12 cellular contexts compared by ENCODE assay signal in genomic region chr5:44002381-44002901, GRCh38.
DNase-seq lines count a peak whose midpoint lies in the region; ATAC-seq, FAIRE-seq and TF ChIP-seq lines count a peak whose summit lies in the region.
"Had no signal": no experiment of that assay in that cellular context is flagged by ENCODE, and none has a peak within 500 bp of the region (broad histone marks: within the 10 kb centered on the region; RNA-seq: fewer than 3 reads in every experiment).

No MANE protein-coding gene starts in this region.

- TF ChIP-seq CTCF in WTC11 (IDR thresholded peaks at IDR 0.05): no peak
- no peak for TF ChIP-seq CTCF in GM13977 (IDR thresholded peaks at IDR 0.05; ENCODE audit: extremely low read depth, insufficient read depth, missing control alignments)
- TF ChIP-seq CTCF in D721Med (IDR thresholded peaks at IDR 0.05; ENCODE audit: insufficient read depth, missing control alignments): no peak

- H3K4me3 ChIP-seq in CD8-positive, alpha-beta memory T cell (ENCODE audit: low read length): no peak overlapping the region
- H3K4me3 ChIP-seq: BLaER1 treated with 17β-estradiol and CSF1 and Interleukin-3, amounts not matched to agents 10 nM and 100 nM had no signal

- H3K9me3 Mint-ChIP-seq in WTC11: peaks cover 26% of the 10 kb centered on the region
- peaks cover 7% of the 10 kb centered on the region for H3K9me3 Mint-ChIP-seq in activated CD4-positive, alpha-beta T cell treated with anti-CD3 and anti-CD28 coated beads, Interleukin-2, amount 10 ng/mL, durations not matched to agents 7 days and 5 days
- H3K9me3 Mint-ChIP-seq in CD8-positive, alpha-beta memory T cell: peaks cover 3 to 11% (median 6%) of the 10 kb centered on the region in 5 donors

- H3K9me3 ChIP-seq in CD8-positive, alpha-beta memory T cell (ENCODE audit: low read length): no peaks in the 10 kb centered on the region

- no peak for ATAC-seq in WTC11

- no peaks in the 10 kb centered on the region for H3K36me3 Mint-ChIP-seq in WTC11
- no peaks in the 10 kb centered on the region for H3K36me3 Mint-ChIP-seq in activated CD4-positive, alpha-beta T cell treated with anti-CD3 and anti-CD28 coated beads, Interleukin-2, amount 10 ng/mL, durations not matched to agents 7 days and 5 days (ENCODE audit: low read depth)
- H3K36me3 Mint-ChIP-seq in CD8-positive, alpha-beta memory T cell: no peaks in the 10 kb centered on the region

- peaks cover 6% of the 10 kb centered on the region for H3K4me1 Mint-ChIP-seq in WTC11
- H3K4me1 Mint-ChIP-seq in activated CD4-positive, alpha-beta T cell treated with anti-CD3 and anti-CD28 coated beads, Interleukin-2, amount 10 ng/mL, durations not matched to agents 7 days and 5 days: no peaks in the 10 kb centered on the region
- no peaks in the 10 kb centered on the region for H3K4me1 Mint-ChIP-seq in CD8-positive, alpha-beta memory T cell

- CTCF ChIA-PET in WTC11 (lab: Charles Lee): no interaction called here
- CTCF ChIA-PET in activated CD4-positive, alpha-beta T cell treated with anti-CD3 and anti-CD28 coated beads, Interleukin-2, amount 10 ng/mL, durations not matched to agents 7 days and 5 days (lab: Charles Lee): no interaction called here
- CTCF ChIA-PET in CD8-positive, alpha-beta memory T cell (lab: Charles Lee): no interaction called here

- H3K27me3 ChIP-seq in CD8-positive, alpha-beta memory T cell (ENCODE audit: insufficient read depth, low read length, poor library complexity, severe bottlenecking): no peaks in the 10 kb centered on the region
- H3K27me3 ChIP-seq: BLaER1 treated with 17β-estradiol and CSF1 and Interleukin-3, amounts not matched to agents 10 nM and 100 nM had no signal

- no peak for FAIRE-seq in D721Med (lab: Jason Lieb, UNC)

- POLR2A ChIA-PET in WTC11 (lab: Charles Lee): no interaction called here
- POLR2A ChIA-PET in activated CD4-positive, alpha-beta T cell treated with anti-CD3 and anti-CD28 coated beads, Interleukin-2, amount 10 ng/mL, durations not matched to agents 7 days and 5 days (lab: Charles Lee): no interaction called here
- POLR2A ChIA-PET in CD8-positive, alpha-beta memory T cell (lab: Charles Lee): no interaction called here

- in situ Hi-C loops in GM13977 (cut with MboI; ENCODE audit: low pct_unique_long_range_greater_than_20kb, low sequenced_read_pairs, unreplicated experiment): no loop called here

- H3K4me3 Mint-ChIP-seq in WTC11: no peak overlapping the region
- no peak overlapping the region for H3K4me3 Mint-ChIP-seq in activated CD4-positive, alpha-beta T cell treated with anti-CD3 and anti-CD28 coated beads, Interleukin-2, amount 10 ng/mL, durations not matched to agents 7 days and 5 days
- no peak overlapping the region for H3K4me3 Mint-ChIP-seq in CD8-positive, alpha-beta memory T cell

- peak; percentile 42 for DNase-seq in AG08395 (ENCODE audit: low spot score)
- peak; percentile 16 for DNase-seq in HS-5 (ENCODE audit: low read depth)
- DNase-seq in WTC11 (ENCODE audit: low spot score): no peak
- DNase-seq in kidney glomerular epithelial cell (lab: John Stamatoyannopoulos, UW): peak; percentile 77
- DNase-seq in GM13977 (ENCODE audit: low spot score): no peak
- DNase-seq in activated CD4-positive, alpha-beta T cell treated with anti-CD3 and anti-CD28 coated beads, Interleukin-2, amount 10 ng/mL, durations not matched to agents 7 days and 5 days: no peak
- no peak for DNase-seq in D721Med (ENCODE audit: insufficient read length, low spot score)
- DNase-seq in CD8-positive, alpha-beta memory T cell: no peak
- DNase-seq: GF-D8, NCI-H2227 treated with DMSO at 0.1 percent for 48 hours, nucleus accumbens had no signal

- no peaks in the 10 kb centered on the region for H3K27me3 Mint-ChIP-seq in WTC11 (ENCODE audit: low read depth)
- no peaks in the 10 kb centered on the region for H3K27me3 Mint-ChIP-seq in activated CD4-positive, alpha-beta T cell treated with anti-CD3 and anti-CD28 coated beads, Interleukin-2, amount 10 ng/mL, durations not matched to agents 7 days and 5 days
- H3K27me3 Mint-ChIP-seq in CD8-positive, alpha-beta memory T cell: peaks cover 0 to 2% of the 10 kb centered on the region in 2 donors

- H3K36me3 ChIP-seq in CD8-positive, alpha-beta memory T cell (ENCODE audit: insufficient read depth, low read length): no peaks in the 10 kb centered on the region
- H3K36me3 ChIP-seq: BLaER1 treated with 17β-estradiol and CSF1 and Interleukin-3, amounts not matched to agents 10 nM and 100 nM had no signal

- H3K27ac Mint-ChIP-seq in WTC11: no peak overlapping the region
- no peak overlapping the region for H3K27ac Mint-ChIP-seq in activated CD4-positive, alpha-beta T cell treated with anti-CD3 and anti-CD28 coated beads, Interleukin-2, amount 10 ng/mL, durations not matched to agents 7 days and 5 days
- H3K27ac Mint-ChIP-seq in CD8-positive, alpha-beta memory T cell: no peak overlapping the region

- H3K4me1 ChIP-seq in CD8-positive, alpha-beta memory T cell (ENCODE audit: insufficient read depth, low read length): no peaks in the 10 kb centered on the region
- H3K4me1 ChIP-seq: BLaER1 treated with 17β-estradiol and CSF1 and Interleukin-3, amounts not matched to agents 10 nM and 100 nM had no signal

- H3K27ac ChIP-seq in CD8-positive, alpha-beta memory T cell (ENCODE audit: low read depth, low read length): no peak overlapping the region
- H3K27ac ChIP-seq: BLaER1 treated with 17β-estradiol and CSF1 and Interleukin-3, amounts not matched to agents 10 nM and 100 nM had no signal

TF ChIP-seq in WTC11, 78 proteins besides CTCF, POLR2A, EP300 and RAD21:
- peak; percentile 54; the same call in 1 of the 2 replicates for TF ChIP-seq GABPB1 (CRISPR knock-in tag; IDR thresholded peaks at IDR 0.05)
- TF ChIP-seq JUN (CRISPR knock-in tag; IDR thresholded peaks at IDR 0.05): no peak

Comparison
In these comparisons a context has a peak if more than half of its experiments do, and no peak if none do; other contexts are left out.
1. DNase-seq: peak in AG08395 (single experiment), HS-5 (single experiment) and kidney glomerular epithelial cell (single experiment); none in WTC11 (single experiment), GM13977 (single experiment), activated CD4-positive, alpha-beta T cell treated with anti-CD3 and anti-CD28 coated beads, Interleukin-2, amount 10 ng/mL, durations not matched to agents 7 days and 5 days (single experiment), D721Med (single experiment) and CD8-positive, alpha-beta memory T cell (0 of 5).